14 cellular contexts compared by ENCODE assay signal in genomic region chr1:198622532-198623218, GRCh38. TPM values are rescaled to one million over a fixed set of nuclear protein-coding genes. Genes with fewer than 3 reads are reported as not detected.
DNase-seq lines count a peak whose midpoint lies in the region; ATAC-seq, FAIRE-seq and TF ChIP-seq lines count a peak whose summit lies in the region.
"Had no signal": no experiment of that assay in that cellular context is flagged by ENCODE, and none has a peak within 500 bp of the region (broad histone marks: within the 10 kb centered on the region; RNA-seq: fewer than 3 reads in every experiment).

No MANE protein-coding gene starts in this region.

- 43 to 55% (median 44%) methylated on average over 2 of the region's 2 CpGs for WGBS in small intestine, 3 donors

- no peak for DNase-seq in activated CD4-positive, alpha-beta T cell treated with anti-CD3 and anti-CD28 coated beads for 36 hours
- no peak for DNase-seq in activated CD4-positive, alpha-beta T cell treated with anti-CD3 and anti-CD28 coated beads for 1 hour
- DNase-seq in small intestine (no peak), nucleus accumbens (lab: John Stamatoyannopoulos, UW) (no peak), amniotic stem cell (lab: John Stamatoyannopoulos, UW) (no peak), NCI-H524 treated with DMSO at 0.1 percent for 48 hours (lab: John Stamatoyannopoulos, UW) (no peak)
- DNase-seq: activated CD4-positive, alpha-beta T cell treated with anti-CD3 and anti-CD28 coated beads, Interleukin-2, amount 50 U/mL, for 4 hours; mucosa of descending colon; stimulated activated CD4-positive, alpha-beta T cell treated with anti-CD3 and anti-CD28 coated beads, Interleukin-15, amount 100 ng/mL, for 24 hours; uterus had no signal

- H3K9ac ChIP-seq in OCI-LY1 (ENCODE audit: low read length): peak overlapping the region; percentile 83

- H3K79me2 ChIP-seq in OCI-LY1 (ENCODE audit: insufficient read depth, low read length): peaks cover 13% of the 10 kb centered on the region

- no peaks in the 10 kb centered on the region for H3K9me3 ChIP-seq in OCI-LY1 (ENCODE audit: low read length)
- H3K9me3 ChIP-seq in small intestine (ENCODE audit: control insufficient read depth, low read depth): no peaks in the 10 kb centered on the region
- H3K9me3 ChIP-seq: mucosa of descending colon, uterus had no signal

- no peaks in the 10 kb centered on the region for H3K9me2 ChIP-seq in OCI-LY1 (ENCODE audit: low read depth, low read length)

- no peak for ATAC-seq in activated CD4-positive, alpha-beta T cell treated with anti-CD3 and anti-CD28 coated beads for 36 hours
- peak; percentile 26 for ATAC-seq in HG02678 (IDR thresholded peaks at IDR 0.05; ENCODE audit: unreplicated experiment)
- ATAC-seq: mucosa of descending colon had no signal

- peaks cover 6% of the 10 kb centered on the region for H3K9me3 Mint-ChIP-seq in activated CD4-positive, alpha-beta T cell treated with anti-CD3 and anti-CD28 coated beads for 36 hours (ENCODE audit: low read depth)

- H3F3A ChIP-seq in OCI-LY1 (ENCODE audit: insufficient read depth, low read length): 0 out of 2 replicates have a peak, but pooled peaks cover 4% of the 10 kb centered on the region

- H3K27me3 ChIP-seq in OCI-LY1 (ENCODE audit: insufficient read depth, low read length): no peaks in the 10 kb centered on the region
- no peaks in the 10 kb centered on the region for H3K27me3 ChIP-seq in small intestine (ENCODE audit: control insufficient read depth in 2 of 2, insufficient read depth in 2 of 2, low read length in 2 of 2)
- H3K27me3 ChIP-seq: uterus had no signal

- H3K27ac Mint-ChIP-seq in activated CD4-positive, alpha-beta T cell treated with anti-CD3 and anti-CD28 coated beads for 36 hours: peak overlapping the region; percentile 100

- peaks cover 100% of the 10 kb centered on the region for H3K4me1 ChIP-seq in OCI-LY1 (ENCODE audit: insufficient read depth, low read length, severe bottlenecking)
- no peaks in the 10 kb centered on the region for H3K4me1 ChIP-seq in small intestine (ENCODE audit: control insufficient read depth in 2 of 2, insufficient read depth in 1 of 2, low read depth in 1 of 2, low read length in 1 of 2)
- H3K4me1 ChIP-seq: uterus had no signal

- no peaks in the 10 kb centered on the region for H4K20me1 ChIP-seq in OCI-LY1 (ENCODE audit: insufficient read depth, low read length)

- peak overlapping the region; percentile 76 for H3K4me3 Mint-ChIP-seq in activated CD4-positive, alpha-beta T cell treated with anti-CD3 and anti-CD28 coated beads for 36 hours

- peaks cover 9% of the 10 kb centered on the region for H3K36me3 Mint-ChIP-seq in activated CD4-positive, alpha-beta T cell treated with anti-CD3 and anti-CD28 coated beads for 36 hours (ENCODE audit: low read depth)

- H3K36me3 ChIP-seq in OCI-LY1 (ENCODE audit: insufficient read depth, low read length) (0 out of 2 replicates have a peak, but pooled peaks cover 5% of the 10 kb centered on the region), small intestine (ENCODE audit: control insufficient read depth in 2 of 2, insufficient read depth in 2 of 2, low read length in 2 of 2) (no peaks in the 10 kb centered on the region)
- H3K36me3 ChIP-seq: uterus had no signal

- no peak for FAIRE-seq in small intestine (lab: Jason Lieb, UNC)

- no peak overlapping the region for H2AFZ ChIP-seq in OCI-LY1 (ENCODE audit: low read length)

- H3K27ac ChIP-seq in OCI-LY1 (ENCODE audit: low read depth, low read length, poor library complexity, severe bottlenecking): peak overlapping the region; percentile 99
- peak overlapping the region; percentile 46 to 60 for H3K27ac ChIP-seq in small intestine (ENCODE audit: low read depth in 1 of 2, low read length in 1 of 2)
- H3K27ac ChIP-seq: RWPE1, uterus had no signal

- peaks cover 95% of the 10 kb centered on the region for H3K4me1 Mint-ChIP-seq in activated CD4-positive, alpha-beta T cell treated with anti-CD3 and anti-CD28 coated beads for 36 hours

- intact Hi-C loops in activated CD4-positive, alpha-beta T cell treated with anti-CD3 and anti-CD28 coated beads for 36 hours (cut with DNase I, micrococcal nuclease): loop anchor here in 1 of 2 experiments (5.0 kb wide), 1 partner anchor 35 kb away; no protein-coding TSS in a partner anchor

- peak overlapping the region; percentile 53 for H3K4me3 ChIP-seq in OCI-LY1 (ENCODE audit: low read depth, low read length, poor library complexity, severe bottlenecking)
- H3K4me3 ChIP-seq in small intestine (ENCODE audit: low read depth in 1 of 2, low read length in 2 of 2): no peak overlapping the region
- H3K4me3 ChIP-seq: mucosa of descending colon, uterus had no signal

- H3K4me2 ChIP-seq in OCI-LY1 (ENCODE audit: low read length): peak overlapping the region; percentile 89

- TF ChIP-seq CTCF in OCI-LY1 (IDR thresholded peaks at IDR 0.05; ENCODE audit: low read length): no peak

- CTCF ChIA-PET in activated CD4-positive, alpha-beta T cell treated with anti-CD3 and anti-CD28 coated beads for 36 hours (lab: Charles Lee): interaction anchor here (0.7 to 7.4 kb wide), 11 partner anchors 8 to 103 kb away, joined by 3 to 110 read pairs (median 6); partner anchors contain the start of gene PTPRC

- no peaks in the 10 kb centered on the region for H3K27me3 Mint-ChIP-seq in activated CD4-positive, alpha-beta T cell treated with anti-CD3 and anti-CD28 coated beads for 36 hours

- POLR2A ChIA-PET in activated CD4-positive, alpha-beta T cell treated with anti-CD3 and anti-CD28 coated beads for 36 hours (lab: Charles Lee): interaction anchor here (0.6 to 1.3 kb wide), 2 partner anchors 15 to 19 kb away, joined by 4 read pairs; no protein-coding TSS in a partner anchor

RNA-seq across cellular contexts. Expression of gene PTPRC, which starts 16.2 kb away (rescaled TPM):
- total RNA-seq in activated CD4-positive, alpha-beta T cell treated with anti-CD3 and anti-CD28 coated beads for 36 hours: 100 to 1,000 TPM; 458 to 564 TPM
- 1 to 10 TPM; 1.6 to 6.8 (median 3.8) TPM for polyA plus RNA-seq in small intestine
- total RNA-seq: chondrocyte had no signal
